ENCODE assay signal across 30 cellular contexts in genomic region chr2:38192976-38193375, GRCh38.
DNase-seq lines count a peak whose midpoint lies in the region; ATAC-seq and TF ChIP-seq lines count a peak whose summit lies in the region.
"Had no signal": no experiment of that assay in that cellular context is flagged by ENCODE, and none has a peak within 500 bp of the region (broad histone marks: within the 10 kb centered on the region; RNA-seq: fewer than 3 reads in every experiment).

No MANE protein-coding gene starts in this region.

- H3K27me3 ChIP-seq in breast epithelium: no peaks in the 10 kb centered on the region
- H3K27me3 ChIP-seq: cardiac muscle cell, suprapubic skin, upper lobe of right lung had no signal

- H3K36me3 Mint-ChIP-seq in MCF 10A (ENCODE audit: insufficient read depth, unreplicated experiment): peaks cover 49% of the 10 kb centered on the region
- H3K36me3 Mint-ChIP-seq in WTC11: no peaks in the 10 kb centered on the region
- H3K36me3 Mint-ChIP-seq: activated naive CD4-positive, alpha-beta T cell treated with anti-CD3 and anti-CD28 coated beads, Interleukin-2, amount 50 U/mL, for 72 hours; CD8-positive, alpha-beta T cell had no signal

- TF ChIP-seq CTCF in MCF 10A (IDR thresholded peaks at IDR 0.05; ENCODE audit: unreplicated experiment) (no peak), breast epithelium (IDR thresholded peaks at IDR 0.05) (no peak), WTC11 (IDR thresholded peaks at IDR 0.05) (no peak)

- ATAC-seq in WTC11 (peak; percentile 73), GM19023 (IDR thresholded peaks at IDR 0.05; ENCODE audit: unreplicated experiment) (no peak)
- ATAC-seq: activated naive CD4-positive, alpha-beta T cell treated with anti-CD3 and anti-CD28 coated beads, Interleukin-2, amount 50 U/mL, for 72 hours; CD8-positive, alpha-beta T cell; HCT116; HepG2; Right ventricle myocardium inferior; upper lobe of right lung had no signal

- peaks cover 48% of the 10 kb centered on the region for H3K4me1 Mint-ChIP-seq in MCF 10A (ENCODE audit: insufficient read depth, unreplicated experiment)
- peaks cover 15% of the 10 kb centered on the region for H3K4me1 Mint-ChIP-seq in WTC11

- no peak for TF ChIP-seq POLR2A in breast epithelium (IDR thresholded peaks at IDR 0.05)

- BruUV-seq in MCF 10A (replicated peaks; lab: Mats Ljungman, UMichigan): no TSS peak

- H3K9me3 Mint-ChIP-seq in MCF 10A (ENCODE audit: unreplicated experiment) (peaks cover 8% of the 10 kb centered on the region), WTC11 (0 out of 2 replicates have a peak, but pooled peaks cover 4% of the 10 kb centered on the region)
- H3K9me3 Mint-ChIP-seq: activated T-helper 2 cell treated with anti-CD3 and anti-CD28 coated beads, Interferon-gamma antibody, Interleukin-2, Interleukin-4, amounts not matched to agents 10 μg/mL and 5 μg/mL and 100 μg/mL, durations not matched to agents 14 hours and 24 hours and 36 hours; CD8-positive, alpha-beta T cell had no signal

- no peaks in the 10 kb centered on the region for H3K4me1 ChIP-seq in breast epithelium
- H3K4me1 ChIP-seq: parathyroid adenoma, upper lobe of right lung had no signal

- no peaks in the 10 kb centered on the region for H3K27me3 Mint-ChIP-seq in MCF 10A (ENCODE audit: insufficient read depth, unreplicated experiment)
- H3K27me3 Mint-ChIP-seq in WTC11 (ENCODE audit: low read depth): no peaks in the 10 kb centered on the region; the same call in 1 of the 2 replicates

- no peaks in the 10 kb centered on the region for H3K9me3 ChIP-seq in breast epithelium
- H3K9me3 ChIP-seq: suprapubic skin, upper lobe of right lung had no signal

- no peak overlapping the region for H3K4me3 ChIP-seq in breast epithelium
- H3K4me3 ChIP-seq: cardiac muscle cell, PC-9, skin epidermis, suprapubic skin, upper lobe of right lung had no signal

- DNase-seq in MCF 10A (ENCODE audit: unreplicated experiment): no peak
- no peak for DNase-seq in breast epithelium (ENCODE audit: low spot score in 2 of 2)
- DNase-seq in MV-4-11 (lab: John Stamatoyannopoulos, UW): peak; percentile 42
- DNase-seq in WTC11 (ENCODE audit: low spot score): no peak
- no peak for DNase-seq in GOT3 (lab: John Stamatoyannopoulos, UW)
- DNase-seq in anterior cingulate cortex (lab: John Stamatoyannopoulos, UW): no peak
- DNase-seq in OCI-M2 (lab: John Stamatoyannopoulos, UW; ENCODE audit: unreplicated experiment): no peak
- DNase-seq: activated CD8-positive, alpha-beta memory T cell treated with anti-CD3 and anti-CD28 coated beads for 24 hours; activated T-cell treated with anti-CD3 and anti-CD28 coated beads for 4 hours; aorta; CD8-positive, alpha-beta T cell; hypothalamus; mammary epithelial cell; NCI-H1105; NCI-H1930; NCI-H510A treated with DMSO at 0.1 percent for 48 hours; stimulated activated naive CD4-positive, alpha-beta T cell; upper lobe of right lung had no signal

- H3K36me3 ChIP-seq in breast epithelium: no peaks in the 10 kb centered on the region
- H3K36me3 ChIP-seq: cardiac muscle cell, suprapubic skin, upper lobe of right lung had no signal

- intact Hi-C loops in MCF 10A (cut with micrococcal nuclease) (no loop called here), breast epithelium (cut with DNase I; ENCODE audit: low total_unique reads) (no loop called here)

- H3K27ac Mint-ChIP-seq in MCF 10A (ENCODE audit: low read depth, unreplicated experiment) (peak overlapping the region; percentile 74), WTC11 (no peak overlapping the region)
- H3K27ac Mint-ChIP-seq: activated naive CD4-positive, alpha-beta T cell treated with anti-CD3 and anti-CD28 coated beads, Interleukin-2, amount 50 U/mL, for 72 hours; activated T-helper 2 cell treated with anti-CD3 and anti-CD28 coated beads, Interferon-gamma antibody, Interleukin-2, Interleukin-4, amounts not matched to agents 10 μg/mL and 5 μg/mL and 100 μg/mL, durations not matched to agents 14 hours and 24 hours and 36 hours; CD8-positive, alpha-beta T cell had no signal

- POLR2A ChIA-PET in MCF 10A (lab: Yijun Ruan, JAX) (interaction anchor here (0.9 to 1.2 kb wide), 2 partner anchors 9 to 44 kb away, joined by 3 to 5 read pairs; no protein-coding TSS in a partner anchor), WTC11 (lab: Charles Lee) (no interaction called here)

- no peak overlapping the region for H3K4me3 Mint-ChIP-seq in MCF 10A (ENCODE audit: unreplicated experiment)
- H3K4me3 Mint-ChIP-seq in WTC11: no peak overlapping the region
- H3K4me3 Mint-ChIP-seq: CD8-positive, alpha-beta T cell; neural crest cell had no signal

- CTCF ChIA-PET in MCF 10A (lab: Yijun Ruan, JAX) (interaction anchor here (1.4 kb wide), 1 partner anchor 81 kb away, joined by 4 read pairs; no protein-coding TSS in a partner anchor), WTC11 (lab: Charles Lee) (interaction anchor here (0.8 kb wide), 1 partner anchor 81 kb away, joined by 3 read pairs; no protein-coding TSS in a partner anchor)

- H3K27ac ChIP-seq in breast epithelium: no peak overlapping the region
- H3K27ac ChIP-seq: cardiac muscle cell, parathyroid adenoma, PC-9, skin epidermis, suprapubic skin, upper lobe of right lung had no signal

TF ChIP-seq in WTC11, 78 proteins besides CTCF, POLR2A, EP300 and RAD21:
- no peak for TF ChIP-seq ZNF138 (CRISPR knock-in tag; conservative IDR thresholded peaks at IDR 0.05)
- TF ChIP-seq E2F4 (CRISPR knock-in tag; IDR thresholded peaks at IDR 0.05; ENCODE audit: borderline replicate concordance, low read depth): no peak
